Comparison of ENCODE assay signal across 17 cellular contexts in genomic region chr3:196985298-196985697, GRCh38. TPM values are rescaled to one million over a fixed set of nuclear protein-coding genes. Genes with fewer than 3 reads are reported as not detected.
DNase-seq lines count a peak whose midpoint lies in the region; ATAC-seq, FAIRE-seq and TF ChIP-seq lines count a peak whose summit lies in the region.
"Had no signal": no experiment of that assay in that cellular context is flagged by ENCODE, and none has a peak within 500 bp of the region (broad histone marks: within the 10 kb centered on the region; RNA-seq: fewer than 3 reads in every experiment).

No MANE protein-coding gene starts in this region.

- no peak overlapping the region for H2BK5ac ChIP-seq in H1 (ENCODE audit: low read depth, low read length)

- TF ChIP-seq EP300 in H1 (IDR thresholded peaks at IDR 0.05; ENCODE audit: borderline replicate concordance in 1 of 2, low read depth in 2 of 2, low read length in 2 of 2) (no peak), HepG2 (IDR thresholded peaks at IDR 0.05; ENCODE audit: low read depth in 2 of 2, low read length in 2 of 2) (no peak), HepG2 (CRISPR knock-in tag; IDR thresholded peaks at IDR 0.05; ENCODE audit: borderline replicate concordance) (no peak)

- H3K27me3 ChIP-seq in H1 (replicated peaks in 1 of 4; ENCODE audit: control insufficient read depth in 3 of 4, extremely low read depth in 1 of 4, insufficient read depth in 3 of 4, low read length in 3 of 4) (no peaks in the 10 kb centered on the region), HepG2 (ENCODE audit: control insufficient read depth in 1 of 2, insufficient read depth in 2 of 2, low read length in 2 of 2) (no peaks in the 10 kb centered on the region), spleen (replicated peaks in 1 of 7) (peaks cover 0 to 23% (median 0%) of the 10 kb centered on the region in 7 donors)
- H3K27me3 ChIP-seq: BLaER1 treated with 17β-estradiol and CSF1 and Interleukin-3, amounts not matched to agents 10 nM and 100 nM had no signal

- no peak for TF ChIP-seq POLR2A in H1 (IDR thresholded peaks at IDR 0.05; ENCODE audit: control extremely low read depth in 1 of 2, low read depth in 2 of 2, low read length in 2 of 2)
- no peak for TF ChIP-seq POLR2A in HepG2 (IDR thresholded peaks at IDR 0.05; ENCODE audit: insufficient read depth in 1 of 2, low read depth in 2 of 2, low read length in 2 of 2)
- TF ChIP-seq POLR2A in spleen (IDR thresholded peaks at IDR 0.05), result no peak

- H3K27ac ChIP-seq in H1 (ENCODE audit: low read depth, low read length) (no peak overlapping the region), HepG2 (ENCODE audit: extremely low read length, insufficient read depth, low read length) (peak overlapping the region; percentile 26), spleen (no peak overlapping the region)
- H3K27ac ChIP-seq: BLaER1 treated with 17β-estradiol and CSF1 and Interleukin-3, amounts not matched to agents 10 nM and 100 nM; GM23248 had no signal

- no peak overlapping the region for H4K8ac ChIP-seq in H1 (ENCODE audit: extremely low read depth, insufficient read depth, low read length)

- H4K91ac ChIP-seq in H1 (replicated peaks; ENCODE audit: insufficient read length, low read length), result no peak overlapping the region

- H3K4me1 ChIP-seq in H1 (replicated peaks in 1 of 4; ENCODE audit: control insufficient read depth in 3 of 4, insufficient read depth in 4 of 4, low read length in 3 of 4) (no peaks in the 10 kb centered on the region), HepG2 (ENCODE audit: insufficient read depth, low read length) (peaks cover 69% of the 10 kb centered on the region), spleen (no peaks in the 10 kb centered on the region)

- FAIRE-seq in H1 (lab: Jason Lieb, UNC) (no peak), HepG2 (lab: Jason Lieb, UNC) (no peak)
- FAIRE-seq: GM12891 had no signal

- H3K9ac ChIP-seq in H1 (replicated peaks in 1 of 4; ENCODE audit: extremely low read depth in 1 of 4, low read depth in 3 of 4, low read length in 3 of 4) (no peak overlapping the region), HepG2 (ENCODE audit: insufficient read depth, low read depth, low read length) (no peak overlapping the region)
- H3K9ac ChIP-seq: BLaER1 treated with 17β-estradiol and CSF1 and Interleukin-3, amounts not matched to agents 10 nM and 100 nM; GM23248 had no signal

- H3K79me1 ChIP-seq in H1 (ENCODE audit: low read depth, low read length), result no peaks in the 10 kb centered on the region

- H3K79me2 ChIP-seq in H1 (ENCODE audit: control insufficient read depth in 1 of 2, insufficient read depth in 2 of 2, low read length in 2 of 2), result no peaks in the 10 kb centered on the region
- H3K79me2 ChIP-seq in HepG2 (ENCODE audit: insufficient read depth, low read length), result no peaks in the 10 kb centered on the region

- H2BK15ac ChIP-seq in H1 (ENCODE audit: low read length), result no peak overlapping the region

- no peak overlapping the region for H2BK20ac ChIP-seq in H1 (ENCODE audit: low read length)

- H3K23me2 ChIP-seq in H1 (ENCODE audit: low read depth, low read length), result no peaks in the 10 kb centered on the region

- no peak overlapping the region for H3K14ac ChIP-seq in H1 (ENCODE audit: insufficient read length)

- CTCF ChIA-PET in H1 (lab: Charles Lee; ENCODE audit: partially characterized antibody), result interaction anchor here (0.6 to 1.5 kb wide), 6 partner anchors 9 to 176 kb away, joined by 3 to 5 read pairs (median 3); no protein-coding TSS in a partner anchor
- CTCF ChIA-PET in HepG2 (lab: Yijun Ruan, JAX; ENCODE audit: low intra/inter-chr PET ratio, low total read pairs), result no interaction called here

- POLR2A ChIA-PET in H1 (lab: Charles Lee; ENCODE audit: partially characterized antibody), result interaction anchor here (0.5 kb wide), 1 partner anchor 198 kb away, joined by 3 read pairs; no protein-coding TSS in a partner anchor
- POLR2A ChIA-PET in HepG2 (lab: Yijun Ruan, JAX), result no interaction called here

- BruUV-seq in HepG2 (replicated peaks; lab: Mats Ljungman, UMichigan), result no TSS peak

- H2AK5ac ChIP-seq in H1 (ENCODE audit: low read depth, low read length), result no peak overlapping the region

- no peak overlapping the region for H2BK12ac ChIP-seq in H1 (ENCODE audit: low read depth, low read length)

- no peak for ATAC-seq in left cardiac atrium
- no peak for ATAC-seq in HepG2
- no peak for ATAC-seq in HG03159 (IDR thresholded peaks at IDR 0.05; ENCODE audit: unreplicated experiment)

- H4K20me1 ChIP-seq in H1 (replicated peaks in 1 of 2; ENCODE audit: control insufficient read depth in 1 of 2, insufficient read depth in 2 of 2, low read length in 2 of 2) (peaks cover 0 to 1% of the 10 kb centered on the region in 2 experiments), HepG2 (ENCODE audit: insufficient read depth, low read length) (no peaks in the 10 kb centered on the region)
- H4K20me1 ChIP-seq: BLaER1 treated with 17β-estradiol and CSF1 and Interleukin-3, amounts not matched to agents 10 nM and 100 nM had no signal

- H3K4me2 ChIP-seq in H1 (ENCODE audit: insufficient read depth in 1 of 2, low read depth in 2 of 2, low read length in 2 of 2) (no peak overlapping the region), HepG2 (ENCODE audit: low read depth, low read length) (peak overlapping the region; percentile 39)
- H3K4me2 ChIP-seq: BLaER1 treated with 17β-estradiol and CSF1 and Interleukin-3, amounts not matched to agents 10 nM and 100 nM had no signal

- intact Hi-C loops in cardiac septum (cut with DNase I) (no loop called here), left cardiac atrium (cut with DNase I) (no loop called here), HepG2 (cut with micrococcal nuclease; ENCODE audit: unreplicated experiment) (no loop called here), spleen (cut with DNase I; ENCODE audit: low total_unique reads) (no loop called here)

- TF ChIP-seq RAD21 in H1 (IDR thresholded peaks at IDR 0.05 in 1 of 2, conservative IDR thresholded peaks at IDR 0.05 in 1 of 2; ENCODE audit: low read depth in 2 of 2, low read length in 2 of 2), result no peak
- no peak for TF ChIP-seq RAD21 in HepG2 (CRISPR knock-in tag; IDR thresholded peaks at IDR 0.05)

- H4K5ac ChIP-seq in H1 (ENCODE audit: insufficient read length, low read depth, low read length), result no peak overlapping the region

- H2AFZ ChIP-seq in H1 (ENCODE audit: low read length), result peak overlapping the region; percentile 18; the same call in 1 of the 2 replicates
- peak overlapping the region; percentile 65 for H2AFZ ChIP-seq in HepG2 (ENCODE audit: low read length)
- H2AFZ ChIP-seq: GM23248 had no signal

- no peaks in the 10 kb centered on the region for H3K36me3 ChIP-seq in H1 (ENCODE audit: control insufficient read depth in 2 of 4, insufficient read depth in 4 of 4, low read length in 3 of 4)
- no peaks in the 10 kb centered on the region for H3K36me3 ChIP-seq in HepG2 (replicated peaks in 1 of 2; ENCODE audit: control insufficient read depth in 1 of 2, insufficient read depth in 2 of 2, low read length in 2 of 2)
- H3K36me3 ChIP-seq in spleen, result no peaks in the 10 kb centered on the region
- H3K36me3 ChIP-seq: BLaER1 treated with 17β-estradiol and CSF1 and Interleukin-3, amounts not matched to agents 10 nM and 100 nM had no signal

- in situ Hi-C loops in HepG2 (cut with HindIII; ENCODE audit: extremely low pct_ligation_motif_present, low pct_unique_long_range_greater_than_20kb), result loop anchor here (25.0 kb wide), 1 partner anchor 527 kb away; no protein-coding TSS in a partner anchor

- H3K56ac ChIP-seq in H1 (replicated peaks; ENCODE audit: insufficient read length, low read depth, low read length), result no peak overlapping the region

- no peak overlapping the region for H2BK120ac ChIP-seq in H1 (replicated peaks; ENCODE audit: low read depth, low read length)

- WGBS in H1 (ENCODE audit: extremely low coverage in 1 of 2, insufficient coverage in 1 of 2, insufficient read length in 1 of 2, insufficient replicate concordance in 2 of 2, low coverage in 1 of 2, low lambda C conversion rate in 2 of 2, missing lambda C conversion rate in 1 of 2), 2 experiments, result 86% methylated on average over 6 of the region's 6 CpGs; no CpG with 5 or more reads in 1 of the 2 experiments
- WGBS in HepG2 (ENCODE audit: low lambda C conversion rate), result 28% methylated on average over 2 of the region's 6 CpGs
- WGBS in spleen, 5 donors, result 59 to 85% (median 82%) methylated on average over 3 to 6 of the region's 6 CpGs

- no peak overlapping the region for H3K18ac ChIP-seq in H1 (ENCODE audit: extremely low read depth, low read length)

- peak; percentile 50 for DNase-seq in cardiac septum (ENCODE audit: low spot score)
- DNase-seq in left cardiac atrium, result no peak
- no peak for DNase-seq in H1 (ENCODE audit: low read depth in 1 of 2, low spot score in 2 of 2)
- DNase-seq in HepG2 (ENCODE audit: low spot score), result no peak
- DNase-seq in spleen, result peak; percentile 41
- no peak for DNase-seq in COLO668 (lab: John Stamatoyannopoulos, UW; ENCODE audit: unreplicated experiment)
- no peak for DNase-seq in SHP77 (lab: John Stamatoyannopoulos, UW)
- DNase-seq: 8988T; Calu3; CD4-positive, CD25-positive, alpha-beta regulatory T cell; DMS 273 treated with DMSO at 0.1 percent for 48 hours; H9 had no signal

- no peak for TF ChIP-seq CTCF in H1 (IDR thresholded peaks at IDR 0.05; ENCODE audit: control extremely low read depth in 1 of 3, insufficient read depth in 1 of 3, low read depth in 1 of 3, low read length in 3 of 3)
- peak; percentile 40 for TF ChIP-seq CTCF in HepG2 (CRISPR knock-in tag; IDR thresholded peaks at IDR 0.05)
- TF ChIP-seq CTCF in spleen (IDR thresholded peaks at IDR 0.05 in 8 of 11, conservative IDR thresholded peaks at IDR 0.05 in 3 of 11), result no peak

- no peaks in the 10 kb centered on the region for H3K9me3 ChIP-seq in H1 (ENCODE audit: insufficient read depth in 2 of 2, low read depth in 1 of 2, low read length in 1 of 2)
- H3K9me3 ChIP-seq in HepG2 (ENCODE audit: low read length), result peaks cover 10% of the 10 kb centered on the region; the same call in 1 of the 2 replicates
- peaks cover 0 to 19% (median 14%) of the 10 kb centered on the region in 8 donors for H3K9me3 ChIP-seq in spleen

- H3K23ac ChIP-seq in H1 (ENCODE audit: insufficient read length), result no peak overlapping the region

- H3K4me3 ChIP-seq in H1 (ENCODE audit: extremely low read depth in 1 of 4, insufficient read depth in 2 of 4, low read depth in 3 of 4, low read length in 4 of 4), result no peak overlapping the region
- H3K4me3 ChIP-seq in HepG2 (replicated peaks in 1 of 3; ENCODE audit: insufficient read depth in 1 of 3, low read depth in 2 of 3, low read length in 3 of 3), result no peak overlapping the region
- no peak overlapping the region for H3K4me3 ChIP-seq in spleen
- H3K4me3 ChIP-seq: BLaER1 treated with 17β-estradiol and CSF1 and Interleukin-3, amounts not matched to agents 10 nM and 100 nM; GM23248 had no signal

- no peak overlapping the region for H3K4ac ChIP-seq in H1 (replicated peaks; ENCODE audit: insufficient read length, low read depth, low read length)

RNA-seq across cellular contexts. Expression of gene PIGZ, which starts 16.7 kb away (rescaled TPM):
- total RNA-seq in cardiac septum, result 5.9 TPM
- total RNA-seq in left cardiac atrium, result 1 to 10 TPM; 4.5 to 4.7 TPM
- not detected in 2 replicates for total RNA-seq in H1 (2021; fragmentation: NEBNext Ultra II Directional; extraction: Animal tissue kit (Norgen Biotek cat#: 25700))
- polyA plus RNA-seq in H1 (2011; rRNA removed), result 0.32 and 0.57 TPM in 2 replicates
- 0.30 TPM for polyA plus RNA-seq in H1 (2011; cell fraction: cytosol; rRNA removed)
- 0.83 TPM for polyA plus RNA-seq in H1 (2011; cell fraction: nucleus; rRNA removed)
- polyA plus RNA-seq in H1 (2012, experiment 1 of 2), result 0.51 to 0.74 TPM (median 0.63 TPM) in 4 replicates
- 0.26 TPM for polyA plus RNA-seq in H1 (2012, experiment 2 of 2)
- polyA plus RNA-seq in H1 (2013, experiment 1 of 2), result 0.22 TPM
- polyA plus RNA-seq in H1 (2013, experiment 2 of 2), result 0.15 TPM
- polyA minus RNA-seq in H1 (2011; rRNA and poly(A)+ RNA removed), result 0.10 and 1.1 TPM in 2 replicates
- 0.37 TPM for polyA minus RNA-seq in H1 (2011; cell fraction: cytosol; rRNA and poly(A)+ RNA removed)
- polyA minus RNA-seq in H1 (2011; cell fraction: nucleus; rRNA and poly(A)+ RNA removed), result not detected
- total RNA-seq in HepG2 (2016; rRNA removed; fragmentation: Illumina TruSeq; extraction: Trizol), result 2.2 and 4.7 TPM in 2 replicates
- total RNA-seq in HepG2 (2016; cell fraction: cytosol; rRNA removed; fragmentation: Illumina TruSeq; extraction: Trizol; ENCODE audit: low read depth), result 4.8 and 7.9 TPM in 2 replicates
- 1.9 and 4.8 TPM in 2 replicates for total RNA-seq in HepG2 (2016; cell fraction: insoluble cytoplasmic fraction; rRNA removed; fragmentation: Illumina TruSeq; extraction: Trizol)
- 3.9 and 5.7 TPM in 2 replicates for total RNA-seq in HepG2 (2016; cell fraction: membrane; rRNA removed; fragmentation: Illumina TruSeq; extraction: Trizol)
- 3.7 and 5.7 TPM in 2 replicates for total RNA-seq in HepG2 (2016; cell fraction: nucleus; rRNA removed; fragmentation: Illumina TruSeq; extraction: Trizol)
- polyA plus RNA-seq in HepG2 (2011; rRNA removed), result 60.5 and 75.7 TPM in 2 replicates
- polyA plus RNA-seq in HepG2 (2011; cell fraction: cytosol; rRNA removed), result 43.3 TPM in 2 replicates
- 156 and 196 TPM in 2 replicates for polyA plus RNA-seq in HepG2 (2011; cell fraction: nucleus; rRNA removed)
- polyA plus RNA-seq in HepG2 (2012), result 56.2 and 56.6 TPM in 2 replicates
- polyA plus RNA-seq in HepG2 (2016; cell fraction: cytosol; fragmentation: Illumina TruSeq; extraction: Trizol; ENCODE audit: low read depth), result 6.6 and 6.7 TPM in 2 replicates
- polyA plus RNA-seq in HepG2 (2016; cell fraction: insoluble cytoplasmic fraction; fragmentation: Illumina TruSeq; extraction: Trizol; ENCODE audit: low read depth), result 3.7 and 4.6 TPM in 2 replicates
- 5.4 and 6.6 TPM in 2 replicates for polyA plus RNA-seq in HepG2 (2016; cell fraction: membrane; fragmentation: Illumina TruSeq; extraction: Trizol; ENCODE audit: low read depth)
- 16.4 and 17.2 TPM in 2 replicates for polyA plus RNA-seq in HepG2 (2016; cell fraction: nucleus; fragmentation: Illumina TruSeq; extraction: Trizol; ENCODE audit: insufficient read depth, low read depth)
- polyA minus RNA-seq in HepG2 (2011; rRNA and poly(A)+ RNA removed; ENCODE audit: low replicate concordance), result 0.58 and 57.9 TPM in 2 replicates
- 15.7 and 18.4 TPM in 2 replicates for polyA minus RNA-seq in HepG2 (2011; cell fraction: cytosol; rRNA and poly(A)+ RNA removed)
- polyA minus RNA-seq in HepG2 (2011; cell fraction: nucleus; rRNA and poly(A)+ RNA removed), result 38.0 and 53.5 TPM in 2 replicates
- total RNA-seq in spleen, result 1 to 10 TPM; 2.0 to 5.1 (median 2.6) TPM
- polyA plus RNA-seq in spleen, result 1 to 10 TPM; 2.0 to 2.6 (median 2.2) TPM
- total RNA-seq: G401 had no signal

RNA-seq across cellular contexts. Expression of gene NCBP2, which starts 43.0 kb away (rescaled TPM):
- total RNA-seq in cardiac septum (47.1 TPM), left cardiac atrium (10 to 100 TPM; 33.6 to 41.0 TPM), HepG2 (2016; rRNA removed; fragmentation: Illumina TruSeq; extraction: Trizol) (58.7 and 69.2 TPM in 2 replicates), spleen (10 to 100 TPM; 44.6 to 50.2 (median 48.7) TPM)
- total RNA-seq in H1 (2021; fragmentation: NEBNext Ultra II Directional; extraction: Animal tissue kit (Norgen Biotek cat#: 25700)), result 96.7 and 100 TPM in 2 replicates
- polyA plus RNA-seq in H1 (2011; rRNA removed) (34.1 and 35.4 TPM in 2 replicates), HepG2 (2011; rRNA removed) (78.5 and 95.5 TPM in 2 replicates), spleen (10 to 100 TPM; 53.7 to 61.1 (median 56.9) TPM)
- 78.7 TPM for polyA plus RNA-seq in H1 (2011; cell fraction: cytosol; rRNA removed)
- 17.6 TPM for polyA plus RNA-seq in H1 (2011; cell fraction: nucleus; rRNA removed)
- polyA plus RNA-seq in H1 (2012, experiment 1 of 2), result 73.1 to 107 TPM (median 85.0 TPM) in 4 replicates
- 12.1 TPM for polyA plus RNA-seq in H1 (2012, experiment 2 of 2)
- 60.4 TPM for polyA plus RNA-seq in H1 (2013, experiment 1 of 2)
- 59.2 TPM for polyA plus RNA-seq in H1 (2013, experiment 2 of 2)
- 29.7 and 40.0 TPM in 2 replicates for polyA minus RNA-seq in H1 (2011; rRNA and poly(A)+ RNA removed)
- polyA minus RNA-seq in H1 (2011; cell fraction: cytosol; rRNA and poly(A)+ RNA removed), result 23.6 TPM
- 23.0 TPM for polyA minus RNA-seq in H1 (2011; cell fraction: nucleus; rRNA and poly(A)+ RNA removed)
- 14.8 and 15.0 TPM in 2 replicates for total RNA-seq in HepG2 (2016; cell fraction: cytosol; rRNA removed; fragmentation: Illumina TruSeq; extraction: Trizol; ENCODE audit: low read depth)
- 59.9 and 75.2 TPM in 2 replicates for total RNA-seq in HepG2 (2016; cell fraction: insoluble cytoplasmic fraction; rRNA removed; fragmentation: Illumina TruSeq; extraction: Trizol)
- total RNA-seq in HepG2 (2016; cell fraction: membrane; rRNA removed; fragmentation: Illumina TruSeq; extraction: Trizol), result 28.9 and 32.1 TPM in 2 replicates
- total RNA-seq in HepG2 (2016; cell fraction: nucleus; rRNA removed; fragmentation: Illumina TruSeq; extraction: Trizol), result 32.0 and 37.9 TPM in 2 replicates
- polyA plus RNA-seq in HepG2 (2011; cell fraction: cytosol; rRNA removed), result 55.6 and 71.5 TPM in 2 replicates
- polyA plus RNA-seq in HepG2 (2011; cell fraction: nucleus; rRNA removed), result 68.9 and 76.8 TPM in 2 replicates
- 143 and 171 TPM in 2 replicates for polyA plus RNA-seq in HepG2 (2012)
- 10.8 and 12.4 TPM in 2 replicates for polyA plus RNA-seq in HepG2 (2016; cell fraction: cytosol; fragmentation: Illumina TruSeq; extraction: Trizol; ENCODE audit: low read depth)
- 79.7 and 83.7 TPM in 2 replicates for polyA plus RNA-seq in HepG2 (2016; cell fraction: insoluble cytoplasmic fraction; fragmentation: Illumina TruSeq; extraction: Trizol; ENCODE audit: low read depth)
- polyA plus RNA-seq in HepG2 (2016; cell fraction: membrane; fragmentation: Illumina TruSeq; extraction: Trizol; ENCODE audit: low read depth), result 23.3 and 24.5 TPM in 2 replicates
- polyA plus RNA-seq in HepG2 (2016; cell fraction: nucleus; fragmentation: Illumina TruSeq; extraction: Trizol; ENCODE audit: insufficient read depth, low read depth), result 76.1 and 83.0 TPM in 2 replicates
- 20.6 and 28.7 TPM in 2 replicates for polyA minus RNA-seq in HepG2 (2011; rRNA and poly(A)+ RNA removed; ENCODE audit: low replicate concordance)
- polyA minus RNA-seq in HepG2 (2011; cell fraction: cytosol; rRNA and poly(A)+ RNA removed), result 26.5 and 26.6 TPM in 2 replicates
- 50.9 and 51.7 TPM in 2 replicates for polyA minus RNA-seq in HepG2 (2011; cell fraction: nucleus; rRNA and poly(A)+ RNA removed)

RNA-seq across cellular contexts. Expression of gene MELTF, which starts 44.3 kb away (rescaled TPM):
- total RNA-seq in cardiac septum (10.8 TPM), left cardiac atrium (10 to 100 TPM in 1 of 2 donors, 1 to 10 TPM in 1; 7.7 to 10.1 TPM), HepG2 (2016; rRNA removed; fragmentation: Illumina TruSeq; extraction: Trizol) (0.97 and 3.2 TPM in 2 replicates), spleen (1 to 10 TPM in 5 of 7 donors, under 1 TPM in 2; 0.65 to 3.9 (median 1.8) TPM)
- total RNA-seq in H1 (2021; fragmentation: NEBNext Ultra II Directional; extraction: Animal tissue kit (Norgen Biotek cat#: 25700)), result 3.5 and 3.7 TPM in 2 replicates
- polyA plus RNA-seq in H1 (2011; rRNA removed) (1.7 and 2.7 TPM in 2 replicates), HepG2 (2011; rRNA removed) (7.5 and 11.9 TPM in 2 replicates), spleen (under 1 TPM; 0.41 to 0.77 (median 0.67) TPM)
- 2.2 TPM for polyA plus RNA-seq in H1 (2011; cell fraction: cytosol; rRNA removed)
- polyA plus RNA-seq in H1 (2011; cell fraction: nucleus; rRNA removed), result 9.6 TPM
- polyA plus RNA-seq in H1 (2012, experiment 1 of 2), result 2.1 to 3.7 TPM (median 3.4 TPM) in 4 replicates
- polyA plus RNA-seq in H1 (2012, experiment 2 of 2), result 1.1 TPM
- polyA plus RNA-seq in H1 (2013, experiment 1 of 2), result 2.9 TPM
- polyA plus RNA-seq in H1 (2013, experiment 2 of 2), result 2.9 TPM
- polyA minus RNA-seq in H1 (2011; rRNA and poly(A)+ RNA removed), result 1.9 and 2.0 TPM in 2 replicates
- polyA minus RNA-seq in H1 (2011; cell fraction: cytosol; rRNA and poly(A)+ RNA removed), result 1.5 TPM
- 7.0 TPM for polyA minus RNA-seq in H1 (2011; cell fraction: nucleus; rRNA and poly(A)+ RNA removed)
- 1.2 and 1.3 TPM in 2 replicates for total RNA-seq in HepG2 (2016; cell fraction: cytosol; rRNA removed; fragmentation: Illumina TruSeq; extraction: Trizol; ENCODE audit: low read depth)
- 1.4 and 3.7 TPM in 2 replicates for total RNA-seq in HepG2 (2016; cell fraction: insoluble cytoplasmic fraction; rRNA removed; fragmentation: Illumina TruSeq; extraction: Trizol)
- total RNA-seq in HepG2 (2016; cell fraction: membrane; rRNA removed; fragmentation: Illumina TruSeq; extraction: Trizol), result 0.99 and 1.4 TPM in 2 replicates
- 3.9 and 5.1 TPM in 2 replicates for total RNA-seq in HepG2 (2016; cell fraction: nucleus; rRNA removed; fragmentation: Illumina TruSeq; extraction: Trizol)
- polyA plus RNA-seq in HepG2 (2011; cell fraction: cytosol; rRNA removed), result 7.7 TPM in 2 replicates
- polyA plus RNA-seq in HepG2 (2011; cell fraction: nucleus; rRNA removed), result 46.8 and 48.0 TPM in 2 replicates
- polyA plus RNA-seq in HepG2 (2012), result 14.6 and 19.2 TPM in 2 replicates
- 0.49 and 0.59 TPM in 2 replicates for polyA plus RNA-seq in HepG2 (2016; cell fraction: cytosol; fragmentation: Illumina TruSeq; extraction: Trizol; ENCODE audit: low read depth)
- 1.5 and 2.3 TPM in 2 replicates for polyA plus RNA-seq in HepG2 (2016; cell fraction: insoluble cytoplasmic fraction; fragmentation: Illumina TruSeq; extraction: Trizol; ENCODE audit: low read depth)
- 0.74 and 1.1 TPM in 2 replicates for polyA plus RNA-seq in HepG2 (2016; cell fraction: membrane; fragmentation: Illumina TruSeq; extraction: Trizol; ENCODE audit: low read depth)
- 6.7 and 9.2 TPM in 2 replicates for polyA plus RNA-seq in HepG2 (2016; cell fraction: nucleus; fragmentation: Illumina TruSeq; extraction: Trizol; ENCODE audit: insufficient read depth, low read depth)
- 4.9 and 17.9 TPM in 2 replicates for polyA minus RNA-seq in HepG2 (2011; rRNA and poly(A)+ RNA removed; ENCODE audit: low replicate concordance)
- polyA minus RNA-seq in HepG2 (2011; cell fraction: cytosol; rRNA and poly(A)+ RNA removed), result 7.8 and 11.0 TPM in 2 replicates
- 14.8 and 17.5 TPM in 2 replicates for polyA minus RNA-seq in HepG2 (2011; cell fraction: nucleus; rRNA and poly(A)+ RNA removed)

Comparison
In these comparisons a context has a peak if more than half of its experiments do, and no peak if none do; other contexts are left out.
1. DNase-seq: peak in cardiac septum (single experiment) and spleen (single experiment); none in left cardiac atrium (single experiment), H1 (0 of 2), HepG2 (single experiment), COLO668 (single experiment) and SHP77 (0 of 2).